Comparison of ENCODE assay signal across 1 cellular context in genomic region chr13:41001695-41002094, GRCh38.
TF ChIP-seq lines count a peak whose summit lies in the region.

No MANE protein-coding gene starts in this region.

TF ChIP-seq in HepG2, 621 proteins besides CTCF, POLR2A, EP300 and RAD21 (continued from another document and continues in another):
- no peak for TF ChIP-seq CSRNP1 (CRISPR knock-in tag; IDR thresholded peaks at IDR 0.05)
- TF ChIP-seq FOXA3 (CRISPR knock-in tag; IDR thresholded peaks at IDR 0.05) = peak; percentile 77
- TF ChIP-seq XRCC5 (optimal IDR thresholded peaks at IDR 0.05; ENCODE audit: low read length) = peak; percentile 63
- TF ChIP-seq ETV5 (CRISPR knock-in tag; IDR thresholded peaks at IDR 0.05; ENCODE audit: borderline replicate concordance) = peak; percentile 52; the same call in 1 of the 2 replicates
- TF ChIP-seq POLR2AphosphoS5 (IDR thresholded peaks at IDR 0.05; ENCODE audit: low read depth, low read length) = peak; percentile 25; the same call in 1 of the 2 replicates
- TF ChIP-seq KDM5A (IDR thresholded peaks at IDR 0.05; ENCODE audit: borderline replicate concordance, low read length) = no peak
- TF ChIP-seq KAT7 (CRISPR knock-in tag; IDR thresholded peaks at IDR 0.05; ENCODE audit: borderline replicate concordance) = peak; percentile 76; the same call in 1 of the 2 replicates
- 0 out of 2 replicates have a peak, but pooled peaks have one; percentile 55 for TF ChIP-seq ZNF792 (CRISPR knock-in tag; IDR thresholded peaks at IDR 0.05)
- 0 out of 2 replicates have a peak, but pooled peaks have one; percentile 38 for TF ChIP-seq ZFP1 (CRISPR knock-in tag; IDR thresholded peaks at IDR 0.05)
- TF ChIP-seq NR2F6 (IDR thresholded peaks at IDR 0.05) = 0 out of 2 replicates have a peak, but pooled peaks have one; percentile 31
- TF ChIP-seq NR2F6 (CRISPR knock-in tag; IDR thresholded peaks at IDR 0.05) = no peak; the same call in 1 of the 2 replicates
- TF ChIP-seq ZNF713 (CRISPR knock-in tag; IDR thresholded peaks at IDR 0.05) = no peak
- TF ChIP-seq HNF1A (IDR thresholded peaks at IDR 0.05; ENCODE audit: low read depth) = 0 out of 2 replicates have a peak, but pooled peaks have one; percentile 32
- peak; percentile 75; the same call in 1 of the 2 replicates for TF ChIP-seq HNF1A (CRISPR knock-in tag; IDR thresholded peaks at IDR 0.05; ENCODE audit: borderline replicate concordance)
- peak; percentile 46; the same call in 1 of the 2 replicates for TF ChIP-seq DPF2 (CRISPR knock-in tag; IDR thresholded peaks at IDR 0.05; ENCODE audit: borderline replicate concordance, low read depth)
- 0 out of 2 replicates have a peak, but pooled peaks have one; percentile 40 for TF ChIP-seq HDAC1 (CRISPR knock-in tag; IDR thresholded peaks at IDR 0.05)
- peak; percentile 79 for TF ChIP-seq ZNF644 (CRISPR knock-in tag; IDR thresholded peaks at IDR 0.05; ENCODE audit: low read depth)
- TF ChIP-seq FOSL2 (CRISPR knock-in tag; IDR thresholded peaks at IDR 0.05) = peak; percentile 49
- peak; percentile 76; the same call in 1 of the 2 replicates for TF ChIP-seq ELF3 (CRISPR knock-in tag; IDR thresholded peaks at IDR 0.05)
- peak; percentile 86 for TF ChIP-seq HDAC2 (CRISPR knock-in tag; IDR thresholded peaks at IDR 0.05)
- TF ChIP-seq FOXK1 (CRISPR knock-in tag; IDR thresholded peaks at IDR 0.05; ENCODE audit: borderline replicate concordance, low read depth) = 0 out of 2 replicates have a peak, but pooled peaks have one; percentile 27
- 0 out of 2 replicates have a peak, but pooled peaks have one; percentile 24 for TF ChIP-seq PPARG (CRISPR knock-in tag; conservative IDR thresholded peaks at IDR 0.05)
- TF ChIP-seq MAX (IDR thresholded peaks at IDR 0.05) = 0 out of 2 replicates have a peak, but pooled peaks have one; percentile 17
- TF ChIP-seq CREM (IDR thresholded peaks at IDR 0.05) = peak; percentile 65
- TF ChIP-seq CREM (CRISPR knock-in tag; IDR thresholded peaks at IDR 0.05) = no peak
- TF ChIP-seq RXRA (CRISPR knock-in tag; IDR thresholded peaks at IDR 0.05) = peak; percentile 55; the same call in 1 of the 2 replicates
- TF ChIP-seq POGZ (CRISPR knock-in tag; IDR thresholded peaks at IDR 0.05) = peak; percentile 89
- TF ChIP-seq KLF16 (CRISPR knock-in tag; IDR thresholded peaks at IDR 0.05) = peak in 1 of 2 experiments; percentile 56; a peak in 1 of 4 replicates
- no peak for TF ChIP-seq RERE (CRISPR knock-in tag; IDR thresholded peaks at IDR 0.05; ENCODE audit: low read depth)
- peak; percentile 88 for TF ChIP-seq ZMYM3 (CRISPR knock-in tag; IDR thresholded peaks at IDR 0.05)
- TF ChIP-seq ZNF609 (CRISPR knock-in tag; IDR thresholded peaks at IDR 0.05; ENCODE audit: borderline replicate concordance) = peak; percentile 71; the same call in 1 of the 2 replicates
- TF ChIP-seq THAP11 (CRISPR knock-in tag; IDR thresholded peaks at IDR 0.05) = peak; percentile 38; the same call in 1 of the 2 replicates
- no peak for TF ChIP-seq SOX13 (IDR thresholded peaks at IDR 0.05)
- peak in 1 of 2 experiments; percentile 82; a peak in 2 of 4 replicates for TF ChIP-seq SOX13 (CRISPR knock-in tag; conservative IDR thresholded peaks at IDR 0.05 in 1 of 2, IDR thresholded peaks at IDR 0.05 in 1 of 2)
- no peak for TF ChIP-seq ZNF749 (CRISPR knock-in tag; IDR thresholded peaks at IDR 0.05; ENCODE audit: borderline replicate concordance)
- peak; percentile 51; the same call in 1 of the 2 replicates for TF ChIP-seq TBX2 (CRISPR knock-in tag; IDR thresholded peaks at IDR 0.05; ENCODE audit: borderline replicate concordance)
- no peak for TF ChIP-seq SP1 (IDR thresholded peaks at IDR 0.05)
- no peak for TF ChIP-seq SP1 (CRISPR knock-in tag; IDR thresholded peaks at IDR 0.05)
- 0 out of 2 replicates have a peak, but pooled peaks have one; percentile 33 for TF ChIP-seq ZNF746 (CRISPR knock-in tag; IDR thresholded peaks at IDR 0.05)
- TF ChIP-seq ZNF3 (CRISPR knock-in tag; IDR thresholded peaks at IDR 0.05) = peak; percentile 64; the same call in 1 of the 2 replicates
- TF ChIP-seq PHF21A (CRISPR knock-in tag; IDR thresholded peaks at IDR 0.05) = peak; percentile 43; the same call in 1 of the 2 replicates
